Comparison of ENCODE assay signal across 15 cellular contexts in genomic region chr7:18370689-18371088, GRCh38.
"Had no signal": no experiment of that assay in that cellular context is flagged by ENCODE, and none has a peak within 500 bp of the region (broad histone marks: within the 10 kb centered on the region; RNA-seq: fewer than 3 reads in every experiment).

No MANE protein-coding gene starts in this region.

- H3K36me3 ChIP-seq: MG63 had no signal

- H3K27me3 ChIP-seq: MG63 had no signal

- H3K4me3 ChIP-seq: MG63 had no signal

- H3K9me3 ChIP-seq: MG63 had no signal

- DNase-seq: KBM-7, MG63, NCI-H1092, NCI-H1105 treated with DMSO at 0.1 percent for 48 hours, NCI-H187, NCI-H2029, NCI-H2081 treated with DMSO at 0.1 percent for 48 hours, NCI-H2171, NCI-H524, NCI-H69, NCI-H774, PC-3, SHP77, T-helper 1 cell had no signal

- H3K27ac ChIP-seq: RWPE1 had no signal
